1 cellular context compared by ENCODE assay signal in genomic region chr6:4388675-4389074, GRCh38.
TF ChIP-seq lines count a peak whose summit lies in the region.

No MANE protein-coding gene starts in this region.

TF ChIP-seq in WTC11, 78 proteins besides CTCF, POLR2A, EP300 and RAD21 (continued from another document):
- TF ChIP-seq, protein P1, sequence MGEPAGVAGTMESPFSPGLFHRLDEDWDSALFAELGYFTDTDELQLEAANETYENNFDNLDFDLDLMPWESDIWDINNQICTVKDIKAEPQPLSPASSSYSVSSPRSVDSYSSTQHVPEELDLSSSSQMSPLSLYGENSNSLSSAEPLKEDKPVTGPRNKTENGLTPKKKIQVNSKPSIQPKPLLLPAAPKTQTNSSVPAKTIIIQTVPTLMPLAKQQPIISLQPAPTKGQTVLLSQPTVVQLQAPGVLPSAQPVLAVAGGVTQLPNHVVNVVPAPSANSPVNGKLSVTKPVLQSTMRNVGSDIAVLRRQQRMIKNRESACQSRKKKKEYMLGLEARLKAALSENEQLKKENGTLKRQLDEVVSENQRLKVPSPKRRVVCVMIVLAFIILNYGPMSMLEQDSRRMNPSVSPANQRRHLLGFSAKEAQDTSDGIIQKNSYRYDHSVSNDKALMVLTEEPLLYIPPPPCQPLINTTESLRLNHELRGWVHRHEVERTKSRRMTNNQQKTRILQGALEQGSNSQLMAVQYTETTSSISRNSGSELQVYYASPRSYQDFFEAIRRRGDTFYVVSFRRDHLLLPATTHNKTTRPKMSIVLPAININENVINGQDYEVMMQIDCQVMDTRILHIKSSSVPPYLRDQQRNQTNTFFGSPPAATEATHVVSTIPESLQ (CRISPR knock-in tag; IDR thresholded peaks at IDR 0.05): no peak
